ENCODE assay signal across 1 cellular context in genomic region chr17:44760474-44761308, GRCh38.
TF ChIP-seq lines count a peak whose summit lies in the region.

No MANE protein-coding gene starts in this region.

TF ChIP-seq in K562, 482 proteins besides CTCF, POLR2A, EP300 and RAD21:
- TF ChIP-seq POLR2AphosphoS2 (IDR thresholded peaks at IDR 0.05; ENCODE audit: low read length) (no peak), DACH1 (IDR thresholded peaks at IDR 0.05; ENCODE audit: partially characterized antibody) (peak; percentile 70)
TF ChIP-seq in K562: peak in this region for 1.
